8 cellular contexts compared by ENCODE assay signal in genomic region chr20:63830821-63831593, GRCh38. TPM values are rescaled to one million over a fixed set of nuclear protein-coding genes. Genes with fewer than 3 reads are reported as not detected.
DNase-seq lines count a peak whose midpoint lies in the region; ATAC-seq and TF ChIP-seq lines count a peak whose summit lies in the region.

Gene ZBTB46 (minus strand): TSS chr20:63831264. CDS start chr20:63790757, 40,507 bp downstream.

- TF ChIP-seq CTCF in activated CD8-positive, alpha-beta T cell treated with anti-CD3 and anti-CD28 coated beads for 36 hours (IDR thresholded peaks at IDR 0.05), result no peak

- H3K4me3 ChIP-seq in neuronal stem cell (ENCODE audit: low read length in 2 of 2), result peak within 1 kb of the TSS; percentile 84 to 85

- H2AFZ ChIP-seq in neuronal stem cell (ENCODE audit: low read length), result peak within 1 kb of the TSS; percentile 77

- H3K23ac ChIP-seq in neuronal stem cell (ENCODE audit: low read depth, low read length, poor library complexity), result peak within 1 kb of the TSS; percentile 37

- peak; percentile 74 for ATAC-seq in activated CD8-positive, alpha-beta T cell treated with anti-CD3 and anti-CD28 coated beads for 36 hours
- no peak for ATAC-seq in GM21576 (IDR thresholded peaks at IDR 0.05; ENCODE audit: unreplicated experiment)

- H2BK15ac ChIP-seq in neuronal stem cell (ENCODE audit: low read length), result peak within 1 kb of the TSS; percentile 26

- H3K27ac Mint-ChIP-seq in activated CD8-positive, alpha-beta T cell treated with anti-CD3 and anti-CD28 coated beads for 36 hours, result no peak within 1 kb of the TSS

- no peak within 1 kb of the TSS for H3K4ac ChIP-seq in neuronal stem cell (ENCODE audit: low read length)

- H3K4me1 ChIP-seq in neuronal stem cell (ENCODE audit: control insufficient read depth in 2 of 2, insufficient read depth in 1 of 2, low read depth in 1 of 2, low read length in 2 of 2), result peaks cover 26 to 36% of the 10 kb centered on the region in 2 donors

- no peaks in the 10 kb centered on the region for H3K9me3 ChIP-seq in neuronal stem cell (replicated peaks in 1 of 2; ENCODE audit: control insufficient read depth in 2 of 2, insufficient read depth in 1 of 2, low read depth in 1 of 2, low read length in 2 of 2)

- peaks cover 13% of the 10 kb centered on the region for H3K4me1 Mint-ChIP-seq in activated CD8-positive, alpha-beta T cell treated with anti-CD3 and anti-CD28 coated beads for 36 hours (ENCODE audit: low read depth)

- H2BK5ac ChIP-seq in neuronal stem cell (ENCODE audit: low read length), result peak within 1 kb of the TSS; percentile 53

- CTCF ChIA-PET in activated CD8-positive, alpha-beta T cell treated with anti-CD3 and anti-CD28 coated beads for 36 hours (lab: Charles Lee), result no interaction called here

- peak within 1 kb of the TSS; percentile 89 for H3K18ac ChIP-seq in neuronal stem cell (ENCODE audit: low read length)

- H3K36me3 Mint-ChIP-seq in activated CD8-positive, alpha-beta T cell treated with anti-CD3 and anti-CD28 coated beads for 36 hours (ENCODE audit: low read depth), result no peaks in the 10 kb centered on the region

- WGBS in neuronal stem cell (ENCODE audit: extremely low coverage in 2 of 2, insufficient read length in 2 of 2, insufficient replicate concordance in 1 of 2), 2 donors, result no CpG with 5 or more reads among the region's 152 CpGs

- no peak within 1 kb of the TSS for H4K91ac ChIP-seq in neuronal stem cell (ENCODE audit: low read depth, low read length, poor library complexity)

- H2BK120ac ChIP-seq in neuronal stem cell (ENCODE audit: low read depth, low read length), result peak within 1 kb of the TSS; percentile 47

- no peak within 1 kb of the TSS for H4K8ac ChIP-seq in neuronal stem cell (ENCODE audit: low read depth, low read length)

- peaks cover 0 to 3% of the 10 kb centered on the region in 2 donors for H3K36me3 ChIP-seq in neuronal stem cell (replicated peaks in 1 of 2; ENCODE audit: control insufficient read depth in 2 of 2, insufficient read depth in 2 of 2, low read length in 2 of 2)

- H3K14ac ChIP-seq in neuronal stem cell (ENCODE audit: low read length), result peak within 1 kb of the TSS; percentile 3

- peak within 1 kb of the TSS; percentile 72 for H3K9ac ChIP-seq in neuronal stem cell (ENCODE audit: low read depth, low read length, poor library complexity)

- DNase-seq in 8988T (peak; percentile 100), GDM1 (lab: John Stamatoyannopoulos, UW) (peak; percentile 35), HPDE6-E6E7 (ENCODE audit: extremely low spot score) (peak; percentile 82), glomerular visceral epithelial cell (ENCODE audit: extremely low spot score) (peak; percentile 71), neuronal stem cell (ENCODE audit: low spot score) (no peak)
- no peak for DNase-seq in activated CD8-positive, alpha-beta T cell treated with anti-CD3 and anti-CD28 coated beads for 36 hours
- DNase-seq in stimulated activated naive CD4-positive, alpha-beta T cell (lab: John Stamatoyannopoulos, UW), result no peak

- peaks cover 41% of the 10 kb centered on the region for H3K27me3 Mint-ChIP-seq in activated CD8-positive, alpha-beta T cell treated with anti-CD3 and anti-CD28 coated beads for 36 hours

- peak within 1 kb of the TSS; percentile 61 for H2AK5ac ChIP-seq in neuronal stem cell (ENCODE audit: low read depth, low read length)

- no peak within 1 kb of the TSS for H3K27ac ChIP-seq in neuronal stem cell (replicated peaks; ENCODE audit: low read length)

- peaks cover 0 to 31% (median 10%) of the 10 kb centered on the region in 3 experiments for H3K27me3 ChIP-seq in neuronal stem cell (ENCODE audit: control insufficient read depth in 3 of 3, insufficient read depth in 3 of 3, low read depth in 1 of 3, low read length in 3 of 3)

- intact Hi-C loops in activated CD8-positive, alpha-beta T cell treated with anti-CD3 and anti-CD28 coated beads for 36 hours (cut with micrococcal nuclease), result no loop called here

- peak within 1 kb of the TSS; percentile 66 for H3K4me3 Mint-ChIP-seq in activated CD8-positive, alpha-beta T cell treated with anti-CD3 and anti-CD28 coated beads for 36 hours

- no peak within 1 kb of the TSS for H2BK12ac ChIP-seq in neuronal stem cell (ENCODE audit: low read length)

- peak within 1 kb of the TSS; percentile 87 for H3K4me2 ChIP-seq in neuronal stem cell (ENCODE audit: insufficient read depth, low read length, poor library complexity, severe bottlenecking)

- H3K9me3 Mint-ChIP-seq in activated CD8-positive, alpha-beta T cell treated with anti-CD3 and anti-CD28 coated beads for 36 hours, result no peaks in the 10 kb centered on the region

- POLR2A ChIA-PET in activated CD8-positive, alpha-beta T cell treated with anti-CD3 and anti-CD28 coated beads for 36 hours (lab: Charles Lee), result no interaction called here

- peaks cover 4% of the 10 kb centered on the region for H3K79me1 ChIP-seq in neuronal stem cell (ENCODE audit: low read depth, low read length)

RNA-seq across cellular contexts. Expression of gene ZBTB46, which starts in this region (rescaled TPM):
- under 1 TPM; 0.31 to 0.38 TPM for total RNA-seq in activated CD8-positive, alpha-beta T cell treated with anti-CD3 and anti-CD28 coated beads for 36 hours
- 8.2 TPM for polyA plus RNA-seq in neuronal stem cell (2013, experiment 1 of 2)
- polyA plus RNA-seq in neuronal stem cell (2013, experiment 2 of 2), result 8.6 TPM

Comparison
In these comparisons a context has a peak if more than half of its experiments do, and no peak if none do; other contexts are left out.
1. Peak in ATAC-seq in activated CD8-positive, alpha-beta T cell treated with anti-CD3 and anti-CD28 coated beads for 36 hours; RNA of the gene not detected or under 1 TPM.
2. DNase-seq: peak in 8988T (single experiment), GDM1 (single experiment), HPDE6-E6E7 (single experiment) and glomerular visceral epithelial cell (single experiment); none in activated CD8-positive, alpha-beta T cell treated with anti-CD3 and anti-CD28 coated beads for 36 hours (single experiment), neuronal stem cell (single experiment) and stimulated activated naive CD4-positive, alpha-beta T cell (0 of 6).